Comparison of ENCODE assay signal across 1 cellular context in the genomic region with DNA sequence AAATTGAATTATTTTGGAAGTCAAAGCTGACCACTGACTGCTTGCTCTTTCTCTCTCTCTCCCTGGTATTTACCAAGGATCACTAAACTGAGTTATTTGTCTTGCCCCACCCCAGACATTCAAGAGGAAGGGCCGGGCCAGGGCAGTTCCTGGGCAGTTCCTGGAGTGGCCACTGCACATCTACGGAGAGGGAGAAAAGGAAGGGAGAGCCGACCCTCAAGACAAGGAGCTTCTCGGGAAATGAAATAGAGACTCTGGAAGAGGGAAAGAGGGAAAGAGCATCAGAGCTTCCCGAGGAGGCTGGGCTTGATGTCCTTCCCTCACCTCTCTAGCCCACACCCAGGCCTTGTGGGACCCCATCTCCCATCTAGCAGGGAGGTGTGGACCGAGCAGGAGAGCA.
TF ChIP-seq lines count a peak whose summit lies in the region.

No MANE protein-coding gene starts in this region.

TF ChIP-seq in SK-N-SH treated with all-trans-retinoic acid at 6 μM for 48 hours, 23 proteins besides CTCF, POLR2A, EP300 and RAD21 (continued from another document):
- TF ChIP-seq, protein P1, sequence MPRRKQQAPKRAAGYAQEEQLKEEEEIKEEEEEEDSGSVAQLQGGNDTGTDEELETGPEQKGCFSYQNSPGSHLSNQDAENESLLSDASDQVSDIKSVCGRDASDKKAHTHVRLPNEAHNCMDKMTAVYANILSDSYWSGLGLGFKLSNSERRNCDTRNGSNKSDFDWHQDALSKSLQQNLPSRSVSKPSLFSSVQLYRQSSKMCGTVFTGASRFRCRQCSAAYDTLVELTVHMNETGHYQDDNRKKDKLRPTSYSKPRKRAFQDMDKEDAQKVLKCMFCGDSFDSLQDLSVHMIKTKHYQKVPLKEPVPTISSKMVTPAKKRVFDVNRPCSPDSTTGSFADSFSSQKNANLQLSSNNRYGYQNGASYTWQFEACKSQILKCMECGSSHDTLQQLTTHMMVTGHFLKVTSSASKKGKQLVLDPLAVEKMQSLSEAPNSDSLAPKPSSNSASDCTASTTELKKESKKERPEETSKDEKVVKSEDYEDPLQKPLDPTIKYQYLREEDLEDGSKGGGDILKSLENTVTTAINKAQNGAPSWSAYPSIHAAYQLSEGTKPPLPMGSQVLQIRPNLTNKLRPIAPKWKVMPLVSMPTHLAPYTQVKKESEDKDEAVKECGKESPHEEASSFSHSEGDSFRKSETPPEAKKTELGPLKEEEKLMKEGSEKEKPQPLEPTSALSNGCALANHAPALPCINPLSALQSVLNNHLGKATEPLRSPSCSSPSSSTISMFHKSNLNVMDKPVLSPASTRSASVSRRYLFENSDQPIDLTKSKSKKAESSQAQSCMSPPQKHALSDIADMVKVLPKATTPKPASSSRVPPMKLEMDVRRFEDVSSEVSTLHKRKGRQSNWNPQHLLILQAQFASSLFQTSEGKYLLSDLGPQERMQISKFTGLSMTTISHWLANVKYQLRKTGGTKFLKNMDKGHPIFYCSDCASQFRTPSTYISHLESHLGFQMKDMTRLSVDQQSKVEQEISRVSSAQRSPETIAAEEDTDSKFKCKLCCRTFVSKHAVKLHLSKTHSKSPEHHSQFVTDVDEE (CRISPR knock-in tag; IDR thresholded peaks at IDR 0.05) = no peak
- TF ChIP-seq ZNF70 (CRISPR knock-in tag; IDR thresholded peaks at IDR 0.05) (no peak), ESRRG (CRISPR knock-in tag; IDR thresholded peaks at IDR 0.05) (no peak)
- TF ChIP-seq, protein P2, sequence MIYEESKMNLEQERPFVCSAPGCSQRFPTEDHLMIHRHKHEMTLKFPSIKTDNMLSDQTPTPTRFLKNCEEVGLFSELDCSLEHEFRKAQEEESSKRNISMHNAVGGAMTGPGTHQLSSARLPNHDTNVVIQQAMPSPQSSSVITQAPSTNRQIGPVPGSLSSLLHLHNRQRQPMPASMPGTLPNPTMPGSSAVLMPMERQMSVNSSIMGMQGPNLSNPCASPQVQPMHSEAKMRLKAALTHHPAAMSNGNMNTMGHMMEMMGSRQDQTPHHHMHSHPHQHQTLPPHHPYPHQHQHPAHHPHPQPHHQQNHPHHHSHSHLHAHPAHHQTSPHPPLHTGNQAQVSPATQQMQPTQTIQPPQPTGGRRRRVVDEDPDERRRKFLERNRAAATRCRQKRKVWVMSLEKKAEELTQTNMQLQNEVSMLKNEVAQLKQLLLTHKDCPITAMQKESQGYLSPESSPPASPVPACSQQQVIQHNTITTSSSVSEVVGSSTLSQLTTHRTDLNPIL (CRISPR knock-in tag; IDR thresholded peaks at IDR 0.05; ENCODE audit: low read depth) = no peak
